In genomic region chr1:214216031-214216430, GRCh38 we compare ENCODE assay signal across 17 cellular contexts.
"Had no signal": no experiment of that assay in that cellular context is flagged by ENCODE, and none has a peak within 500 bp of the region (broad histone marks: within the 10 kb centered on the region; RNA-seq: fewer than 3 reads in every experiment).

No MANE protein-coding gene starts in this region.

- H3K4me1 Mint-ChIP-seq: activated naive CD8-positive, alpha-beta T cell treated with anti-CD3 and anti-CD28 coated beads, Interleukin-2, amount 10 ng/mL, durations not matched to agents 7 days and 5 days had no signal

- H3K27ac ChIP-seq: adrenal gland had no signal

- H3K4me3 Mint-ChIP-seq: activated CD4-positive, alpha-beta T cell treated with anti-CD3 and anti-CD28 coated beads for 36 hours; activated CD8-positive, alpha-beta T cell treated with anti-CD3 and anti-CD28 coated beads for 36 hours; activated naive CD8-positive, alpha-beta T cell treated with anti-CD3 and anti-CD28 coated beads, Interleukin-2, amount 10 ng/mL, durations not matched to agents 7 days and 5 days had no signal

- H3K36me3 ChIP-seq: adrenal gland had no signal

- DNase-seq: activated CD4-positive, alpha-beta T cell treated with anti-CD3 and anti-CD28 coated beads for 36 hours; activated CD4-positive, CD25-positive, alpha-beta regulatory T cell; activated CD8-positive, alpha-beta memory T cell treated with anti-CD3 and anti-CD28 coated beads, Interleukin-2, amount 50 U/mL, for 48 hours; activated CD8-positive, alpha-beta T cell treated with anti-CD3 and anti-CD28 coated beads for 36 hours; activated naive CD4-positive, alpha-beta T cell treated with anti-CD3 and anti-CD28 coated beads, Interleukin-2, amount 50 U/mL, for 16 hours; activated naive CD8-positive, alpha-beta T cell treated with anti-CD3 and anti-CD28 coated beads, Interleukin-2, amount 10 ng/mL, durations not matched to agents 7 days and 5 days; activated T-cell treated with anti-CD3 and anti-CD28 coated beads, Interleukin-2, amount 50 U/mL, for 1 hour; adrenal gland; anterior cingulate cortex; KG1; NCI-H1048; NCI-H2107; NCI-H2171 treated with DMSO at 0.1 percent for 48 hours; NCI-H226; NCI-H526; NCI-H82; T-helper 2 cell had no signal

- H3K4me3 ChIP-seq: adrenal gland had no signal

- H3K36me3 Mint-ChIP-seq: activated naive CD8-positive, alpha-beta T cell treated with anti-CD3 and anti-CD28 coated beads, Interleukin-2, amount 10 ng/mL, durations not matched to agents 7 days and 5 days had no signal

- H3K9me3 Mint-ChIP-seq: activated CD8-positive, alpha-beta T cell treated with anti-CD3 and anti-CD28 coated beads for 36 hours; activated naive CD8-positive, alpha-beta T cell treated with anti-CD3 and anti-CD28 coated beads, Interleukin-2, amount 10 ng/mL, durations not matched to agents 7 days and 5 days had no signal

- ATAC-seq: activated CD4-positive, alpha-beta T cell treated with anti-CD3 and anti-CD28 coated beads for 36 hours; activated CD8-positive, alpha-beta T cell treated with anti-CD3 and anti-CD28 coated beads for 36 hours had no signal

- H3K9me3 ChIP-seq: adrenal gland had no signal

- H3K27ac Mint-ChIP-seq: activated CD4-positive, alpha-beta T cell treated with anti-CD3 and anti-CD28 coated beads for 36 hours; activated CD8-positive, alpha-beta T cell treated with anti-CD3 and anti-CD28 coated beads for 36 hours; activated naive CD8-positive, alpha-beta T cell treated with anti-CD3 and anti-CD28 coated beads, Interleukin-2, amount 10 ng/mL, durations not matched to agents 7 days and 5 days had no signal
